In genomic region chr17:45574376-45574775, GRCh38 we compare ENCODE assay signal across 18 cellular contexts.
DNase-seq lines count a peak whose midpoint lies in the region; ATAC-seq and TF ChIP-seq lines count a peak whose summit lies in the region.
"Had no signal": no experiment of that assay in that cellular context is flagged by ENCODE, and none has a peak within 500 bp of the region (broad histone marks: within the 10 kb centered on the region; RNA-seq: fewer than 3 reads in every experiment).

No MANE protein-coding gene starts in this region.

- no peak overlapping the region for H3K4me3 ChIP-seq in Karpas-422 (ENCODE audit: low read length)
- H3K4me3 ChIP-seq in cardiac fibroblast (replicated peaks in 1 of 2; ENCODE audit: low read depth in 2 of 2, low read length in 2 of 2): no peak overlapping the region
- H3K4me3 ChIP-seq: BLaER1, body of pancreas, HAP-1 had no signal

- no peak overlapping the region for H2AFZ ChIP-seq in Karpas-422 (ENCODE audit: low read length)

- H3K27ac ChIP-seq in Karpas-422 (ENCODE audit: low read length): no peak overlapping the region
- H3K27ac ChIP-seq: BLaER1, body of pancreas, HL-60 had no signal

- H3K36me3 ChIP-seq in Karpas-422 (ENCODE audit: insufficient read depth, low read length): peaks cover 18% of the 10 kb centered on the region; the same call in 1 of the 2 replicates

- no peak for TF ChIP-seq CTCF in cardiac fibroblast (IDR thresholded peaks at IDR 0.05; ENCODE audit: low read depth, low read length)

- ATAC-seq in HG02852 (IDR thresholded peaks at IDR 0.05; ENCODE audit: unreplicated experiment) (no peak), HG02870 (IDR thresholded peaks at IDR 0.05; ENCODE audit: unreplicated experiment) (no peak)
- ATAC-seq: body of pancreas, sciatic nerve had no signal

- no peaks in the 10 kb centered on the region for H3K9me2 ChIP-seq in Karpas-422 (replicated peaks; ENCODE audit: insufficient read depth, low read length)

- no peak overlapping the region for H3K4me2 ChIP-seq in Karpas-422 (ENCODE audit: low read depth, low read length, poor library complexity, severe bottlenecking)
- H3K4me2 ChIP-seq: BLaER1 had no signal

- peaks cover 3% of the 10 kb centered on the region; the same call in 1 of the 2 replicates for H4K20me1 ChIP-seq in Karpas-422 (ENCODE audit: insufficient read depth, low read depth, low read length)

- DNase-seq in AG20443 (ENCODE audit: low spot score) (peak; percentile 25), Karpas-422 (peak; percentile 40), cardiac fibroblast (ENCODE audit: low read depth in 2 of 2) (peak; percentile 65 to 75), myocyte (ENCODE audit: low read depth) (peak; percentile 6), NCI-H1092 treated with DMSO at 0.1 percent for 48 hours (lab: John Stamatoyannopoulos, UW) (no peak), MV-4-11 (lab: John Stamatoyannopoulos, UW) (no peak)
- DNase-seq: activated CD8-positive, alpha-beta memory T cell treated with anti-CD3 and anti-CD28 coated beads for 24 hours; activated effector memory CD4-positive, alpha-beta T cell treated with anti-CD3 and anti-CD28 coated beads, Interleukin-2, amount 50 U/mL, for 16 hours; body of pancreas; DMS53; NCI-H187; NCI-H510A had no signal

- H3K27me3 ChIP-seq in Karpas-422 (ENCODE audit: low read length): no peaks in the 10 kb centered on the region
- H3K27me3 ChIP-seq: BLaER1, body of pancreas had no signal

- peaks cover 13% of the 10 kb centered on the region for H3K4me1 ChIP-seq in Karpas-422 (ENCODE audit: low read length)
- H3K4me1 ChIP-seq: BLaER1, body of pancreas, HAP-1 had no signal

- no peak overlapping the region for H3K9ac ChIP-seq in Karpas-422 (ENCODE audit: low read length)
- H3K9ac ChIP-seq: BLaER1 had no signal

- peaks cover 62% of the 10 kb centered on the region for H3K79me2 ChIP-seq in Karpas-422 (ENCODE audit: low read length)

- no peaks in the 10 kb centered on the region for H3K9me3 ChIP-seq in Karpas-422 (ENCODE audit: low read length)
- H3K9me3 ChIP-seq: body of pancreas, HAP-1 had no signal

Comparison
In these comparisons a context has a peak if more than half of its experiments do, and no peak if none do; other contexts are left out.
1. DNase-seq: peak in AG20443 (single experiment), Karpas-422 (single experiment), cardiac fibroblast (2 of 2) and myocyte (single experiment); none in NCI-H1092 treated with DMSO at 0.1 percent for 48 hours (single experiment) and MV-4-11 (single experiment).